In genomic region chr16:3234543-3235541, GRCh38 we compare ENCODE assay signal across 8 cellular contexts. TPM values are rescaled to one million over a fixed set of nuclear protein-coding genes. Genes with fewer than 3 reads are reported as not detected.
DNase-seq lines count a peak whose midpoint lies in the region; ATAC-seq and TF ChIP-seq lines count a peak whose summit lies in the region.

Gene ZNF200, minus strand, starts transcription at chr16:3235158. Its CDS starts 1,403 bp downstream, at chr16:3233755.

- ATAC-seq in HG03457 (IDR thresholded peaks at IDR 0.05; ENCODE audit: unreplicated experiment) = peak; percentile 73

- CTCF ChIA-PET in BJ (lab: Yijun Ruan, JAX) = interaction anchor here (0.9 to 1.4 kb wide), 2 partner anchors 10 to 32 kb away, joined by 3 to 4 read pairs; no protein-coding TSS in a partner anchor

- peaks cover 10% of the 10 kb centered on the region for H3K36me3 ChIP-seq in BJ (ENCODE audit: control insufficient read depth, insufficient read depth, low read length)

- TF ChIP-seq CTCF in BJ (IDR thresholded peaks at IDR 0.05; ENCODE audit: insufficient read depth, low read depth, low read length) (no peak), choroid plexus epithelial cell (conservative IDR thresholded peaks at IDR 0.05; ENCODE audit: low read depth, low read length) (no peak)

- H3K27me3 ChIP-seq in BJ (ENCODE audit: control insufficient read depth, insufficient read depth, low read length) = no peaks in the 10 kb centered on the region

- POLR2A ChIA-PET in BJ (lab: Charles Lee) = no interaction called here

- peak within 1 kb of the TSS; percentile 91 for H3K4me3 ChIP-seq in BJ (ENCODE audit: low read depth, low read length)
- peak within 1 kb of the TSS; percentile 99 for H3K4me3 ChIP-seq in choroid plexus epithelial cell (ENCODE audit: low read depth, low read length)

- DNase-seq in BJ (ENCODE audit: low read depth) = peak; percentile 62
- DNase-seq in GM19240 (ENCODE audit: insufficient read length, low spot score) = peak; percentile 98
- peak; percentile 74 for DNase-seq in NCI-H524 treated with DMSO at 0.1 percent for 48 hours (lab: John Stamatoyannopoulos, UW)
- peak; percentile 89 to 91 for DNase-seq in activated CD4-positive, alpha-beta T cell treated with anti-CD3 and anti-CD28 coated beads for 4 hours
- peak; percentile 97 for DNase-seq in choroid plexus epithelial cell (ENCODE audit: low read depth)
- DNase-seq in kidney tubule cell (ENCODE audit: low spot score) = peak; percentile 94
- peak; percentile 73 to 79 for DNase-seq in stimulated activated CD4-positive, alpha-beta T cell treated with anti-CD3 and anti-CD28 coated beads, Interleukin-1b, Interleukin-23, amount 100 ng/mL, for 1 hour (ENCODE audit: low read depth in 2 of 2)

RNA-seq across cellular contexts. Expression of gene ZNF200, which starts in this region (rescaled TPM):
- polyA plus RNA-seq in BJ (2011; rRNA removed) = 4.0 and 4.8 TPM in 2 replicates
- polyA minus RNA-seq in BJ (2011; rRNA and poly(A)+ RNA removed) = 5.0 and 6.8 TPM in 2 replicates

Comparison
In these comparisons a context has a peak if more than half of its experiments do, and no peak if none do; other contexts are left out.
1. Peak in every context shown above with its lines: DNase-seq, ATAC-seq and H3K4me3 ChIP-seq.